In genomic region chr12:66638666-66639065, GRCh38 we compare ENCODE assay signal across 25 cellular contexts.
"Had no signal": no experiment of that assay in that cellular context is flagged by ENCODE, and none has a peak within 500 bp of the region (broad histone marks: within the 10 kb centered on the region; RNA-seq: fewer than 3 reads in every experiment).

No MANE protein-coding gene starts in this region.

- H3K27me3 ChIP-seq: adrenal gland, breast epithelium had no signal

- H3K4me3 ChIP-seq: adrenal gland, breast epithelium had no signal

- H3K36me3 ChIP-seq: adrenal gland, breast epithelium had no signal

- H3K4me1 ChIP-seq: adrenal gland, breast epithelium had no signal

- DNase-seq: activated CD4-positive, alpha-beta T cell treated with anti-CD3 and anti-CD28 coated beads for 48 hours; activated CD4-positive, alpha-beta T cell treated with anti-CD3 and anti-CD28 coated beads, Interleukin-2, amount 50 U/mL, for 4 hours; activated CD4-positive, CD25-positive, alpha-beta regulatory T cell treated with anti-CD3 and anti-CD28 coated beads, Interleukin-2, amount 50 U/mL, for 72 hours; activated CD8-positive, alpha-beta memory T cell treated with anti-CD3 and anti-CD28 coated beads, Interleukin-2, amount 50 U/mL, for 48 hours; activated CD8-positive, alpha-beta T cell treated with anti-CD3 and anti-CD28 coated beads, Interleukin-2, amount 10 ng/mL, durations not matched to agents 7 days and 5 days; activated naive CD4-positive, alpha-beta T cell treated with anti-CD3 and anti-CD28 coated beads, Interleukin-2, amount 50 U/mL, for 16 hours; activated naive CD8-positive, alpha-beta T cell treated with anti-CD3 and anti-CD28 coated beads, Interleukin-2, amount 10 ng/mL, durations not matched to agents 7 days and 5 days; activated T-cell treated with anti-CD3 and anti-CD28 coated beads, Interleukin-2, amount 50 U/mL, for 1 hour; adrenal gland; anterior cingulate cortex; caudate nucleus; KG1; NCI-H1092; NCI-H1436; NCI-H1694 treated with DMSO at 0.1 percent for 48 hours; NCI-H2029 treated with DMSO at 0.1 percent for 48 hours; NCI-H2171; NCI-H2227 treated with DMSO at 0.1 percent for 48 hours; NCI-H510A; NK-92 treated with Interleukin-12 subunit alpha and Interleukin-12 subunit beta, amount 100 ng/mL, for 24 hours; PC-3; SHP77 treated with DMSO at 0.1 percent for 48 hours; T-helper 17 cell; T-helper 9 cell had no signal

- H3K9me3 ChIP-seq: adrenal gland, breast epithelium had no signal

- H3K27ac ChIP-seq: adrenal gland, breast epithelium had no signal
